In genomic region chr9:127733609-127734008, GRCh38 we compare ENCODE assay signal across 14 cellular contexts. TPM values are rescaled to one million over a fixed set of nuclear protein-coding genes. Genes with fewer than 3 reads are reported as not detected.
DNase-seq lines count a peak whose midpoint lies in the region; TF ChIP-seq lines count a peak whose summit lies in the region.
"Had no signal": no experiment of that assay in that cellular context is flagged by ENCODE, and none has a peak within 500 bp of the region (broad histone marks: within the 10 kb centered on the region; RNA-seq: fewer than 3 reads in every experiment).

No MANE protein-coding gene starts in this region.

- no peak overlapping the region for H3K9ac ChIP-seq in neural progenitor cell

- no peak for TF ChIP-seq POLR2A in erythroblast (IDR thresholded peaks at IDR 0.05; ENCODE audit: low read length)

- H3K36me3 Mint-ChIP-seq in activated CD4-positive, alpha-beta T cell treated with anti-CD3 and anti-CD28 coated beads, Interleukin-2, amount 10 ng/mL, durations not matched to agents 24 days and 14 days (ENCODE audit: low read depth): peaks cover 9% of the 10 kb centered on the region
- H3K36me3 Mint-ChIP-seq in neural progenitor cell: no peaks in the 10 kb centered on the region

- no peak overlapping the region for H3K4me3 ChIP-seq in neural progenitor cell
- no peak overlapping the region for H3K4me3 ChIP-seq in HAP-1

- no peaks in the 10 kb centered on the region for H3K27me3 Mint-ChIP-seq in activated CD4-positive, alpha-beta T cell treated with anti-CD3 and anti-CD28 coated beads, Interleukin-2, amount 10 ng/mL, durations not matched to agents 24 days and 14 days
- H3K27me3 Mint-ChIP-seq in neural progenitor cell (ENCODE audit: insufficient read depth, low read depth): peaks cover 3% of the 10 kb centered on the region

- no peak overlapping the region for H3K4me2 ChIP-seq in neural progenitor cell

- in situ Hi-C loops in HAP-1 (cut with MboI; ENCODE audit: low sequenced_read_pairs): loop anchor here (10.0 kb wide), 1 partner anchor 181 kb away; the partner anchor contains the start of gene ST6GALNAC4

- intact Hi-C loops in activated CD4-positive, alpha-beta T cell treated with anti-CD3 and anti-CD28 coated beads, Interleukin-2, amount 10 ng/mL, durations not matched to agents 24 days and 14 days (cut with micrococcal nuclease): loop anchor here (1.0 kb wide), 2 partner anchors 143 to 229 kb away; no protein-coding TSS in a partner anchor

- no peak overlapping the region for H2AFZ ChIP-seq in neural progenitor cell (replicated peaks)

- H3K27ac ChIP-seq in angular gyrus (ENCODE audit: low read depth, low read length): peak overlapping the region; percentile 88
- H3K27ac ChIP-seq in neural progenitor cell: no peak overlapping the region

- no peaks in the 10 kb centered on the region for H3K36me3 ChIP-seq in neural progenitor cell
- H3K36me3 ChIP-seq in HAP-1 (replicated peaks): no peaks in the 10 kb centered on the region

- H3K4me1 ChIP-seq in neural progenitor cell: peaks cover 13% of the 10 kb centered on the region
- H3K4me1 ChIP-seq in HAP-1: peaks cover 8% of the 10 kb centered on the region

- no peaks in the 10 kb centered on the region for H3K79me2 ChIP-seq in neural progenitor cell (ENCODE audit: low read depth)

- peak overlapping the region; percentile 89 for H3K4me3 Mint-ChIP-seq in activated CD4-positive, alpha-beta T cell treated with anti-CD3 and anti-CD28 coated beads, Interleukin-2, amount 10 ng/mL, durations not matched to agents 24 days and 14 days
- peak overlapping the region; percentile 86 for H3K4me3 Mint-ChIP-seq in neural progenitor cell

- no peak for DNase-seq in activated CD4-positive, alpha-beta T cell treated with anti-CD3 and anti-CD28 coated beads, Interleukin-2, amount 10 ng/mL, durations not matched to agents 24 days and 14 days
- DNase-seq in activated CD4-positive, alpha-beta T cell treated with anti-CD3 and anti-CD28 coated beads, Interleukin-2, amount 50 U/mL, for 4 hours: no peak
- DNase-seq in NOMO-1 (lab: John Stamatoyannopoulos, UW; ENCODE audit: unreplicated experiment in 2 of 2): peak; percentile 11 to 60
- no peak for DNase-seq in neural progenitor cell (ENCODE audit: low spot score)
- DNase-seq in NCI-H2196 treated with DMSO at 0.1 percent for 48 hours (lab: John Stamatoyannopoulos, UW; ENCODE audit: unreplicated experiment): no peak
- no peak for DNase-seq in HAP-1 (ENCODE audit: low spot score in 2 of 2)
- DNase-seq in erythroblast (lab: John Stamatoyannopoulos, UW): no peak
- DNase-seq: central memory CD4-positive, alpha-beta T cell; NCI-H2107; transverse colon had no signal

- H3K9me3 ChIP-seq in neural progenitor cell (ENCODE audit: low read depth) (no peaks in the 10 kb centered on the region), HAP-1 (no peaks in the 10 kb centered on the region)
- H3K9me3 ChIP-seq: A549, transverse colon had no signal

- H3K27ac Mint-ChIP-seq in activated CD4-positive, alpha-beta T cell treated with anti-CD3 and anti-CD28 coated beads, Interleukin-2, amount 10 ng/mL, durations not matched to agents 24 days and 14 days: no peak overlapping the region
- no peak overlapping the region for H3K27ac Mint-ChIP-seq in neural progenitor cell

- TF ChIP-seq CTCF in neural progenitor cell (IDR thresholded peaks at IDR 0.05): no peak

- no peaks in the 10 kb centered on the region for H3K27me3 ChIP-seq in neural progenitor cell
- no peaks in the 10 kb centered on the region for H3K27me3 ChIP-seq in HAP-1 (ENCODE audit: low read depth)
- H3K27me3 ChIP-seq: transverse colon had no signal

- no peaks in the 10 kb centered on the region for H3K9me3 Mint-ChIP-seq in activated CD4-positive, alpha-beta T cell treated with anti-CD3 and anti-CD28 coated beads, Interleukin-2, amount 10 ng/mL, durations not matched to agents 24 days and 14 days
- no peaks in the 10 kb centered on the region for H3K9me3 Mint-ChIP-seq in neural progenitor cell

- peaks cover 10% of the 10 kb centered on the region for H3F3A ChIP-seq in neural progenitor cell (ENCODE audit: low read depth)

- no peaks in the 10 kb centered on the region for H4K20me1 ChIP-seq in neural progenitor cell (ENCODE audit: low read depth)

- peaks cover 10% of the 10 kb centered on the region for H3K4me1 Mint-ChIP-seq in activated CD4-positive, alpha-beta T cell treated with anti-CD3 and anti-CD28 coated beads, Interleukin-2, amount 10 ng/mL, durations not matched to agents 24 days and 14 days
- H3K4me1 Mint-ChIP-seq in neural progenitor cell: peaks cover 28% of the 10 kb centered on the region

RNA-seq across cellular contexts. Expression of gene TOR2A, which starts 1.5 kb away (rescaled TPM):
- 20.4 and 21.4 TPM in 2 replicates for total RNA-seq in activated CD4-positive, alpha-beta T cell treated with anti-CD3 and anti-CD28 coated beads, Interleukin-2, amount 10 ng/mL, durations not matched to agents 24 days and 14 days
- total RNA-seq in neural progenitor cell (ENCODE audit: low replicate concordance): 5.5 and 18.3 TPM in 2 replicates

RNA-seq across cellular contexts. Expression of gene TTC16, which starts 17.7 kb away (rescaled TPM):
- not detected in 2 replicates for total RNA-seq in activated CD4-positive, alpha-beta T cell treated with anti-CD3 and anti-CD28 coated beads, Interleukin-2, amount 10 ng/mL, durations not matched to agents 24 days and 14 days
- not detected in 2 replicates for total RNA-seq in neural progenitor cell (ENCODE audit: low replicate concordance)
- total RNA-seq: transverse colon had no signal

RNA-seq across cellular contexts. Expression of gene PTRH1, which starts 18.1 kb away (rescaled TPM):
- 22.8 TPM in 2 replicates for total RNA-seq in activated CD4-positive, alpha-beta T cell treated with anti-CD3 and anti-CD28 coated beads, Interleukin-2, amount 10 ng/mL, durations not matched to agents 24 days and 14 days
- 1.3 and 5.4 TPM in 2 replicates for total RNA-seq in neural progenitor cell (ENCODE audit: low replicate concordance)

RNA-seq across cellular contexts. Expression of gene CFAP157, which starts 26.8 kb away (rescaled TPM):
- total RNA-seq in activated CD4-positive, alpha-beta T cell treated with anti-CD3 and anti-CD28 coated beads, Interleukin-2, amount 10 ng/mL, durations not matched to agents 24 days and 14 days: not detected in 2 replicates
- 0.31 TPM in 1 of 2 replicates, not detected in the other for total RNA-seq in neural progenitor cell (ENCODE audit: low replicate concordance)
- total RNA-seq: right cardiac atrium, transverse colon had no signal

RNA-seq across cellular contexts. Expression of gene SH2D3C, which starts 44.9 kb away (rescaled TPM):
- total RNA-seq in activated CD4-positive, alpha-beta T cell treated with anti-CD3 and anti-CD28 coated beads, Interleukin-2, amount 10 ng/mL, durations not matched to agents 24 days and 14 days: 22.2 and 23.3 TPM in 2 replicates
- total RNA-seq in neural progenitor cell (ENCODE audit: low replicate concordance): 1.8 and 1.9 TPM in 2 replicates
- total RNA-seq: fibroblast of lung had no signal

Comparison
In these comparisons a context has a peak if more than half of its experiments do, and no peak if none do; other contexts are left out.
1. DNase-seq: peak in NOMO-1 (2 of 2); none in activated CD4-positive, alpha-beta T cell treated with anti-CD3 and anti-CD28 coated beads, Interleukin-2, amount 10 ng/mL, durations not matched to agents 24 days and 14 days (single experiment), activated CD4-positive, alpha-beta T cell treated with anti-CD3 and anti-CD28 coated beads, Interleukin-2, amount 50 U/mL, for 4 hours (0 of 2), neural progenitor cell (single experiment), NCI-H2196 treated with DMSO at 0.1 percent for 48 hours (single experiment), HAP-1 (0 of 2) and erythroblast (0 of 2).